34 cellular contexts compared by ENCODE assay signal in the genomic region with DNA sequence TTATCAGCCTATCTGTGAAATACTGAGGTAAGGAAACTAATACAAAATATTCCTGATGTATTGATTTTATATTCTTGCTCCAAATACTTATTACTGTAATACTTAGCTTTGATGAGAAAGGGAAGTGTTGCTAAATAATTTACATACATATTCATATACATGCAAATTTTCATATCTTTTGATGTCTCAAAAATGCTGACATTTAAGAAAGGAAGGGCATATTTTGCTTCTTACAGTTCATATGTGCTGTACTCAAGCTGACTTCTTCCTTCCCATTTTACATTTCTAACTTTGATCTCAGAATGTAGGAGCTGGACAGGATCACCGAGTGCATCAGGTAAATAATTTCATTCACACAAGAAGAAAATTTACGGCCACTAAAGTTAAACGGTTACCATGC.
"Had no signal": no experiment of that assay in that cellular context is flagged by ENCODE, and none has a peak within 500 bp of the region (broad histone marks: within the 10 kb centered on the region; RNA-seq: fewer than 3 reads in every experiment).

No MANE protein-coding gene starts in this region.

- H3K4me3 ChIP-seq: MG63 had no signal

- DNase-seq: Karpas-422, Kasumi-1, MG63, MM.1S, MV-4-11, NCI-H1048, NCI-H1092, NCI-H1092 treated with DMSO at 0.1 percent for 48 hours, NCI-H1105, NCI-H1105 treated with DMSO at 0.1 percent for 48 hours, NCI-H1417, NCI-H1417 treated with DMSO at 0.1 percent for 48 hours, NCI-H1436, NCI-H1436 treated with DMSO at 0.1 percent for 48 hours, NCI-H146, NCI-H1694, NCI-H1694 treated with DMSO at 0.1 percent for 48 hours, NCI-H187, NCI-H187 treated with DMSO at 0.1 percent for 48 hours, NCI-H1930, NCI-H2029, NCI-H2029 treated with DMSO at 0.1 percent for 48 hours, NCI-H2081, NCI-H2081 treated with DMSO at 0.1 percent for 48 hours, NCI-H2107, NCI-H2171, NCI-H2171 treated with DMSO at 0.1 percent for 48 hours, NCI-H2227 treated with DMSO at 0.1 percent for 48 hours, NCI-H226, NCI-H345, NCI-H446, NCI-H446 treated with DMSO at 0.1 percent for 48 hours, NCI-H510A, NCI-H510A treated with DMSO at 0.1 percent for 48 hours had no signal

- H3K27me3 ChIP-seq: MG63 had no signal

- H3K36me3 ChIP-seq: MG63 had no signal

- H3K9me3 ChIP-seq: MG63 had no signal
